9 cellular contexts compared by ENCODE assay signal in genomic region chr17:11598274-11599221, GRCh38. TPM values are rescaled to one million over a fixed set of nuclear protein-coding genes. Genes with fewer than 3 reads are reported as not detected.
DNase-seq lines count a peak whose midpoint lies in the region; ATAC-seq, FAIRE-seq and TF ChIP-seq lines count a peak whose summit lies in the region.
"Had no signal": no experiment of that assay in that cellular context is flagged by ENCODE, and none has a peak within 500 bp of the region (broad histone marks: within the 10 kb centered on the region; RNA-seq: fewer than 3 reads in every experiment).

A gene with protein sequence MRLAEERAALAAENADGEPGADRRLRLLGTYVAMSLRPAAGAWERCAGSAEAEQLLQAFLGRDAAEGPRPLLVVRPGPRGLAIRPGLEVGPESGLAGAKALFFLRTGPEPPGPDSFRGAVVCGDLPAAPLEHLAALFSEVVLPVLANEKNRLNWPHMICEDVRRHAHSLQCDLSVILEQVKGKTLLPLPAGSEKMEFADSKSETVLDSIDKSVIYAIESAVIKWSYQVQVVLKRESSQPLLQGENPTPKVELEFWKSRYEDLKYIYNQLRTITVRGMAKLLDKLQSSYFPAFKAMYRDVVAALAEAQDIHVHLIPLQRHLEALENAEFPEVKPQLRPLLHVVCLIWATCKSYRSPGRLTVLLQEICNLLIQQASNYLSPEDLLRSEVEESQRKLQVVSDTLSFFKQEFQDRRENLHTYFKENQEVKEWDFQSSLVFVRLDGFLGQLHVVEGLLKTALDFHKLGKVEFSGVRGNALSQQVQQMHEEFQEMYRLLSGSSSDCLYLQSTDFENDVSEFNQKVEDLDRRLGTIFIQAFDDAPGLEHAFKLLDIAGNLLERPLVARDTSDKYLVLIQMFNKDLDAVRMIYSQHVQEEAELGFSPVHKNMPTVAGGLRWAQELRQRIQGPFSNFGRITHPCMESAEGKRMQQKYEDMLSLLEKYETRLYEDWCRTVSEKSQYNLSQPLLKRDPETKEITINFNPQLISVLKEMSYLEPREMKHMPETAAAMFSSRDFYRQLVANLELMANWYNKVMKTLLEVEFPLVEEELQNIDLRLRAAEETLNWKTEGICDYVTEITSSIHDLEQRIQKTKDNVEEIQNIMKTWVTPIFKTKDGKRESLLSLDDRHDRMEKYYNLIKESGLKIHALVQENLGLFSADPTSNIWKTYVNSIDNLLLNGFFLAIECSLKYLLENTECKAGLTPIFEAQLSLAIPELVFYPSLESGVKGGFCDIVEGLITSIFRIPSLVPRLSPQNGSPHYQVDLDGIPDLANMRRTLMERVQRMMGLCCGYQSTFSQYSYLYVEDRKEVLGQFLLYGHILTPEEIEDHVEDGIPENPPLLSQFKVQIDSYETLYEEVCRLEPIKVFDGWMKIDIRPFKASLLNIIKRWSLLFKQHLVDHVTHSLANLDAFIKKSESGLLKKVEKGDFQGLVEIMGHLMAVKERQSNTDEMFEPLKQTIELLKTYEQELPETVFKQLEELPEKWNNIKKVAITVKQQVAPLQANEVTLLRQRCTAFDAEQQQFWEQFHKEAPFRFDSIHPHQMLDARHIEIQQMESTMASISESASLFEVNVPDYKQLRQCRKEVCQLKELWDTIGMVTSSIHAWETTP (N-terminal part only) (plus strand): TSS chr17:11598470. CDS start chr17:11598499, 29 bp downstream.

- CTCF ChIA-PET in WTC11 (lab: Charles Lee) = interaction anchor here (2.1 kb wide), 1 partner anchor 46 kb away, joined by 8 read pairs; no protein-coding TSS in a partner anchor

- H3K27me3 ChIP-seq in upper lobe of right lung = no peaks in the 10 kb centered on the region

- H3K4me3 Mint-ChIP-seq in WTC11 = peak within 1 kb of the TSS; percentile 67
- H3K4me3 Mint-ChIP-seq in naive thymus-derived CD8-positive, alpha-beta T cell = peak within 1 kb of the TSS in 6 of 10 donors; percentile 1 to 68 (median 36)

- peaks cover 48% of the 10 kb centered on the region for H3K9me3 Mint-ChIP-seq in WTC11
- H3K9me3 Mint-ChIP-seq in naive thymus-derived CD8-positive, alpha-beta T cell = peaks cover 0 to 23% (median 4%) of the 10 kb centered on the region in 9 donors

- H3K4me1 Mint-ChIP-seq in WTC11 = peaks cover 5% of the 10 kb centered on the region
- H3K4me1 Mint-ChIP-seq in naive thymus-derived CD8-positive, alpha-beta T cell = peaks cover 2 to 5% (median 4%) of the 10 kb centered on the region in 4 donors

- H3K27ac Mint-ChIP-seq in WTC11 = no peak within 1 kb of the TSS
- H3K27ac Mint-ChIP-seq in naive thymus-derived CD8-positive, alpha-beta T cell = no peak within 1 kb of the TSS

- no peaks in the 10 kb centered on the region for H3K9me3 ChIP-seq in upper lobe of right lung

- H3K4me3 ChIP-seq in upper lobe of right lung = peak within 1 kb of the TSS; percentile 56

- H3K27me3 Mint-ChIP-seq in WTC11 (ENCODE audit: low read depth) = peaks cover 22% of the 10 kb centered on the region
- H3K27me3 Mint-ChIP-seq in naive thymus-derived CD8-positive, alpha-beta T cell = peaks cover 17 to 71% (median 24%) of the 10 kb centered on the region in 5 donors

- H3K36me3 Mint-ChIP-seq in WTC11 = peaks cover 21% of the 10 kb centered on the region
- peaks cover 0 to 24% (median 0%) of the 10 kb centered on the region in 3 donors for H3K36me3 Mint-ChIP-seq in naive thymus-derived CD8-positive, alpha-beta T cell

- no peaks in the 10 kb centered on the region for H3K36me3 ChIP-seq in upper lobe of right lung

- POLR2A ChIA-PET in WTC11 (lab: Charles Lee) = no interaction called here
- POLR2A ChIA-PET in naive thymus-derived CD8-positive, alpha-beta T cell (lab: Charles Lee) = no interaction called here

- no peak for TF ChIP-seq CTCF in WTC11 (IDR thresholded peaks at IDR 0.05)
- TF ChIP-seq CTCF in upper lobe of right lung (IDR thresholded peaks at IDR 0.05) = no peak

- no peaks in the 10 kb centered on the region for H3K4me1 ChIP-seq in upper lobe of right lung

- FAIRE-seq in frontal cortex (lab: Jason Lieb, UNC) = no peak

- ATAC-seq in WTC11 = peak; percentile 96
- no peak for ATAC-seq in naive thymus-derived CD8-positive, alpha-beta T cell
- ATAC-seq in upper lobe of right lung = peak; percentile 99
- ATAC-seq: Panc1 had no signal

- H3K27ac ChIP-seq in upper lobe of right lung = peak within 1 kb of the TSS; percentile 75

- DNase-seq in NCI-H510A (lab: John Stamatoyannopoulos, UW) = peak; percentile 66
- no peak for DNase-seq in NCI-H510A treated with DMSO at 0.1 percent for 48 hours (lab: John Stamatoyannopoulos, UW)
- DNase-seq in WTC11 (ENCODE audit: low spot score) = peak; percentile 93
- DNase-seq in frontal cortex (ENCODE audit: low spot score in 2 of 2) = peak; percentile 77 to 83
- DNase-seq in naive thymus-derived CD8-positive, alpha-beta T cell = no peak
- DNase-seq in upper lobe of right lung = peak; percentile 97
- no peak for DNase-seq in GDM1 (lab: John Stamatoyannopoulos, UW)
- DNase-seq in activated CD4-positive, CD25-positive, alpha-beta regulatory T cell treated with anti-CD3 and anti-CD28 coated beads, Interleukin-2, amount 50 U/mL, for 72 hours = no peak

- intact Hi-C loops in upper lobe of right lung (cut with DNase I) = no loop called here

TF ChIP-seq in WTC11, 78 proteins besides CTCF, POLR2A, EP300 and RAD21 (continues in another document):
- TF ChIP-seq FOXP4 (CRISPR knock-in tag; IDR thresholded peaks at IDR 0.05) (no peak), ETV6 (CRISPR knock-in tag; IDR thresholded peaks at IDR 0.05) (no peak), PRRX2 (CRISPR knock-in tag; IDR thresholded peaks at IDR 0.05) (no peak), ZNF396 (CRISPR knock-in tag; IDR thresholded peaks at IDR 0.05; ENCODE audit: borderline replicate concordance) (no peak), JUN (CRISPR knock-in tag; IDR thresholded peaks at IDR 0.05) (no peak), E2F4 (CRISPR knock-in tag; IDR thresholded peaks at IDR 0.05; ENCODE audit: borderline replicate concordance, low read depth) (no peak), ZNF317 (CRISPR knock-in tag; IDR thresholded peaks at IDR 0.05; ENCODE audit: borderline replicate concordance, low read depth) (no peak), GABPB1 (CRISPR knock-in tag; IDR thresholded peaks at IDR 0.05) (no peak), NR1H2 (CRISPR knock-in tag; IDR thresholded peaks at IDR 0.05) (no peak)
- TF ChIP-seq, protein P1, sequence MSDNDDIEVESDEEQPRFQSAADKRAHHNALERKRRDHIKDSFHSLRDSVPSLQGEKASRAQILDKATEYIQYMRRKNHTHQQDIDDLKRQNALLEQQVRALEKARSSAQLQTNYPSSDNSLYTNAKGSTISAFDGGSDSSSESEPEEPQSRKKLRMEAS (CRISPR knock-in tag; IDR thresholded peaks at IDR 0.05) = no peak
- TF ChIP-seq, protein P2, sequence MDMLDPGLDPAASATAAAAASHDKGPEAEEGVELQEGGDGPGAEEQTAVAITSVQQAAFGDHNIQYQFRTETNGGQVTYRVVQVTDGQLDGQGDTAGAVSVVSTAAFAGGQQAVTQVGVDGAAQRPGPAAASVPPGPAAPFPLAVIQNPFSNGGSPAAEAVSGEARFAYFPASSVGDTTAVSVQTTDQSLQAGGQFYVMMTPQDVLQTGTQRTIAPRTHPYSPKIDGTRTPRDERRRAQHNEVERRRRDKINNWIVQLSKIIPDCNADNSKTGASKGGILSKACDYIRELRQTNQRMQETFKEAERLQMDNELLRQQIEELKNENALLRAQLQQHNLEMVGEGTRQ (CRISPR knock-in tag; IDR thresholded peaks at IDR 0.05) = no peak

RNA-seq across cellular contexts. Expression of the gene that starts here (rescaled TPM):
- total RNA-seq in WTC11 (2021) (0.14 to 0.50 TPM (median 0.31 TPM) in 3 replicates), frontal cortex (0.82 TPM), upper lobe of right lung (0.41 TPM)
- not detected for total RNA-seq in naive thymus-derived CD8-positive, alpha-beta T cell
- polyA plus RNA-seq in naive thymus-derived CD8-positive, alpha-beta T cell = not detected

Comparison
In these comparisons a context has a peak if more than half of its experiments do, and no peak if none do; other contexts are left out.
1. Peak in DNase-seq and ATAC-seq in WTC11; RNA of the gene not detected or under 1 TPM.
2. Peak in DNase-seq in frontal cortex; RNA of the gene not detected or under 1 TPM.
3. Peak in DNase-seq, ATAC-seq, H3K4me3 ChIP-seq and H3K27ac ChIP-seq in upper lobe of right lung; RNA of the gene not detected or under 1 TPM.